In genomic region chr3:48847053-48847585, GRCh38 we compare ENCODE assay signal across 1 cellular context.
TF ChIP-seq lines count a peak whose summit lies in the region.

No MANE protein-coding gene starts in this region.

TF ChIP-seq in K562, 482 proteins besides CTCF, POLR2A, EP300 and RAD21 (continued from another document and continues in another):
- TF ChIP-seq UBTF (IDR thresholded peaks at IDR 0.05; ENCODE audit: borderline replicate concordance in 1 of 2, low read depth in 2 of 2, low read length in 2 of 2) (peak in 1 of 2 experiments; percentile 41; a peak in 1 of 4 replicates), SMARCC2 (IDR thresholded peaks at IDR 0.05; ENCODE audit: low read depth) (no peak), ZNF75A (CRISPR knock-in tag; IDR thresholded peaks at IDR 0.05) (no peak), ETS1 (conservative IDR thresholded peaks at IDR 0.05; ENCODE audit: control insufficient read depth, low read depth, low read length) (no peak; the same call in 1 of the 2 replicates), NCOR1 (IDR thresholded peaks at IDR 0.05) (no peak), GATAD2B (IDR thresholded peaks at IDR 0.05; ENCODE audit: borderline replicate concordance) (no peak), THRAP3 (IDR thresholded peaks at IDR 0.05; ENCODE audit: borderline replicate concordance) (no peak), ETV5 (CRISPR knock-in tag; IDR thresholded peaks at IDR 0.05; ENCODE audit: low read depth) (0 out of 2 replicates have a peak, but pooled peaks have one; percentile 15), ZBTB49 (CRISPR knock-in tag; IDR thresholded peaks at IDR 0.05; ENCODE audit: borderline replicate concordance) (no peak), TCFL5 (CRISPR knock-in tag; conservative IDR thresholded peaks at IDR 0.05) (no peak), MTA3 (IDR thresholded peaks at IDR 0.05; ENCODE audit: borderline replicate concordance) (no peak), MTA2 (IDR thresholded peaks at IDR 0.05; ENCODE audit: low read depth) (no peak), E2F6 (IDR thresholded peaks at IDR 0.05; ENCODE audit: borderline replicate concordance in 1 of 2, extremely low read depth in 1 of 2, insufficient read depth in 1 of 2, insufficient read length in 1 of 2, low read depth in 1 of 2, low read length in 1 of 2, poor library complexity in 1 of 2, severe bottlenecking in 1 of 2) (peak; percentile 69 to 80), E2F5 (CRISPR knock-in tag; IDR thresholded peaks at IDR 0.05) (no peak), RBBP5 (IDR thresholded peaks at IDR 0.05; ENCODE audit: borderline replicate concordance, insufficient read depth, low read length, poor library complexity, severe bottlenecking) (peak; percentile 32), ZBED1 (IDR thresholded peaks at IDR 0.05) (no peak), MYC (IDR thresholded peaks at IDR 0.05; ENCODE audit: low read depth, low read length) (peak; percentile 59; the same call in 1 of the 2 replicates), MYC (CRISPR knock-in tag; IDR thresholded peaks at IDR 0.05; ENCODE audit: borderline replicate concordance, low read depth) (no peak), IRF1 (CRISPR knock-in tag; IDR thresholded peaks at IDR 0.05; ENCODE audit: borderline replicate concordance) (no peak), E4F1 (CRISPR knock-in tag; IDR thresholded peaks at IDR 0.05; ENCODE audit: borderline replicate concordance) (no peak), ZNF354B (CRISPR knock-in tag; IDR thresholded peaks at IDR 0.05) (no peak), CREB3L1 (IDR thresholded peaks at IDR 0.05; ENCODE audit: borderline replicate concordance, low read depth) (no peak), ZNF592 (IDR thresholded peaks at IDR 0.05) (no peak), HDAC1 (IDR thresholded peaks at IDR 0.05) (0 out of 4 replicates have a peak, but pooled peaks of 1 of the 2 experiments have one; percentile 43), KAT2B (IDR thresholded peaks at IDR 0.05; ENCODE audit: low read depth, low read length) (no peak), RFX7 (CRISPR knock-in tag; IDR thresholded peaks at IDR 0.05) (no peak), ZKSCAN1 (IDR thresholded peaks at IDR 0.05; ENCODE audit: low read depth, low read length) (no peak), SREBF1 (IDR thresholded peaks at IDR 0.05; ENCODE audit: borderline replicate concordance, low read depth, low read length) (no peak), CBFA2T2 (conservative IDR thresholded peaks at IDR 0.05) (no peak), RNF219 (CRISPR knock-in tag; IDR thresholded peaks at IDR 0.05) (no peak), MEF2D (tag; conservative IDR thresholded peaks at IDR 0.05; ENCODE audit: low read depth) (no peak)
